In the genomic region with DNA sequence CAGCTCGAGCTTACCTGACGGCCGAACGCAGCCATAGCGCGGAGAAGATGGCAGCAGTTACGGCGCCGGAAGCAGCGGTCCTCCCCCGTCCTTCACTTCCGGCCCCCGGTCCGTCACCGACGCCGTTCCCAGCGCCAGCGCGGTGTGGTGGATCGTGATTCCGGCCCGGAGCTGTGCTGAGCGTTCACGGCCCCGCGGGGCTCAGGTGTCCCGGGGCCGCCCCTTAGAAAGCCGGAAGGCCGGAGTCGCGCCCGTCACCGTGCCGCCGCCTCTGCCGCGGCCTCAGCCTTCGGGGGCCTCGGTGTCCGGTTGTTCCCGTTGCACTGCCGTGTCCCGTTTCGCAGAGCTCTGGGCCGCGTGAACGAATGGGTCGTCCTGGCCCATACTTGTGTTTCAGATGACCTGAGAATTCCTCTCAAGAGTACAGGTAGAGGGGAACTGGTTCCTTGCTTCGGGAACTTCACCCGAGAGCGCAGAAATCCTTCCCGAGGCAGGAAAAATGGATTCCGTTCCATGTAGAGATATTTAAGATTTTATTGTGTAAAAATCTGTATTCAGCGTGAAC, we compare ENCODE assay signal across 1 cellular context.
TF ChIP-seq lines count a peak whose summit lies in the region.

A gene with protein sequence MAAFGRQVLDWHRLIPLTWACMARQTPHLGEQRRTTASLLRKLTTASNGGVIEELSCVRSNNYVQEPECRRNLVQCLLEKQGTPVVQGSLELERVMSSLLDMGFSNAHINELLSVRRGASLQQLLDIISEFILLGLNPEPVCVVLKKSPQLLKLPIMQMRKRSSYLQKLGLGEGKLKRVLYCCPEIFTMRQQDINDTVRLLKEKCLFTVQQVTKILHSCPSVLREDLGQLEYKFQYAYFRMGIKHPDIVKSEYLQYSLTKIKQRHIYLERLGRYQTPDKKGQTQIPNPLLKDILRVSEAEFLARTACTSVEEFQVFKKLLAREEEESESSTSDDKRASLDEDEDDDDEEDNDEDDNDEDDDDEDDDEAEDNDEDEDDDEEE (minus strand): TSS at position 49 of the 565 bp plus-strand sequence. CDS start 14 bp downstream, at position 35.

TF ChIP-seq in H1, 55 proteins besides CTCF, POLR2A, EP300 and RAD21:
- no peak for TF ChIP-seq ZNF274 (IDR thresholded peaks at IDR 0.05; ENCODE audit: borderline replicate concordance, extremely low read depth, low read length)
- no peak for TF ChIP-seq SIRT6 (IDR thresholded peaks at IDR 0.05; ENCODE audit: low read length)
- peak; percentile 33; the same call in 1 of the 2 replicates for TF ChIP-seq SIX5 (IDR thresholded peaks at IDR 0.05; ENCODE audit: low read depth, low read length)
- TF ChIP-seq TAF7 (optimal IDR thresholded peaks at IDR 0.05; ENCODE audit: borderline replicate concordance, low read depth, low read length): peak; percentile 77
- TF ChIP-seq TCF12 (IDR thresholded peaks at IDR 0.05; ENCODE audit: low read depth, low read length): 0 out of 2 replicates have a peak, but pooled peaks have one; percentile 42
- peak; percentile 100 for TF ChIP-seq GABPA (IDR thresholded peaks at IDR 0.05; ENCODE audit: borderline replicate concordance, insufficient read depth, low read length)
- no peak for TF ChIP-seq CHD1 (IDR thresholded peaks at IDR 0.05; ENCODE audit: low read depth, low read length)
- TF ChIP-seq GTF2F1 (IDR thresholded peaks at IDR 0.05; ENCODE audit: borderline replicate concordance, low read depth, low read length): 0 out of 2 replicates have a peak, but pooled peaks have one; percentile 54
- 0 out of 2 replicates have a peak, but pooled peaks have one; percentile 22 for TF ChIP-seq CHD2 (IDR thresholded peaks at IDR 0.05; ENCODE audit: low read length)
- TF ChIP-seq ASH2L (IDR thresholded peaks at IDR 0.05; ENCODE audit: low read length): peak; percentile 86
- peak; percentile 70 for TF ChIP-seq BACH1 (IDR thresholded peaks at IDR 0.05; ENCODE audit: low read length)
- peak; percentile 93 for TF ChIP-seq YY1 (IDR thresholded peaks at IDR 0.05; ENCODE audit: low read depth, low read length)
- TF ChIP-seq RBBP5 (IDR thresholded peaks at IDR 0.05; ENCODE audit: borderline replicate concordance, low read depth, low read length): peak; percentile 85; the same call in 1 of the 2 replicates
- TF ChIP-seq KDM5A (IDR thresholded peaks at IDR 0.05; ENCODE audit: low read length): peak; percentile 91
- TF ChIP-seq, protein P1, sequence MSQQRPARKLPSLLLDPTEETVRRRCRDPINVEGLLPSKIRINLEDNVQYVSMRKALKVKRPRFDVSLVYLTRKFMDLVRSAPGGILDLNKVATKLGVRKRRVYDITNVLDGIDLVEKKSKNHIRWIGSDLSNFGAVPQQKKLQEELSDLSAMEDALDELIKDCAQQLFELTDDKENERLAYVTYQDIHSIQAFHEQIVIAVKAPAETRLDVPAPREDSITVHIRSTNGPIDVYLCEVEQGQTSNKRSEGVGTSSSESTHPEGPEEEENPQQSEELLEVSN (IDR thresholded peaks at IDR 0.05): peak; percentile 59
- peak; percentile 79 for TF ChIP-seq PHF8 (conservative IDR thresholded peaks at IDR 0.05; ENCODE audit: low read depth, low read length)
- no peak for TF ChIP-seq EZH2 (IDR thresholded peaks at IDR 0.05; ENCODE audit: low read depth, low read length, severe bottlenecking)
- TF ChIP-seq POLR2AphosphoS5 (IDR thresholded peaks at IDR 0.05; ENCODE audit: low read depth, low read length): peak; percentile 85
- peak; percentile 91 for TF ChIP-seq TAF1 (IDR thresholded peaks at IDR 0.05; ENCODE audit: low read depth, low read length)
- peak; percentile 93 to 98; a peak in 3 of 4 replicates for TF ChIP-seq SIN3A (conservative IDR thresholded peaks at IDR 0.05 in 1 of 2, IDR thresholded peaks at IDR 0.05 in 1 of 2; ENCODE audit: low read depth in 1 of 2, low read length in 2 of 2)
- TF ChIP-seq NANOG (IDR thresholded peaks at IDR 0.05; ENCODE audit: insufficient read depth, low read depth, low read length, poor library complexity, severe bottlenecking): peak; percentile 42
- peak; percentile 86 for TF ChIP-seq CREB1 (IDR thresholded peaks at IDR 0.05)
- TF ChIP-seq SRF (IDR thresholded peaks at IDR 0.05; ENCODE audit: low read depth, low read length): peak; percentile 62
- peak; percentile 74 to 82; a peak in 1 of 4 replicates for TF ChIP-seq HDAC2 (IDR thresholded peaks at IDR 0.05; ENCODE audit: borderline replicate concordance in 1 of 2, low read depth in 2 of 2, low read length in 2 of 2)
- TF ChIP-seq, protein P2, sequence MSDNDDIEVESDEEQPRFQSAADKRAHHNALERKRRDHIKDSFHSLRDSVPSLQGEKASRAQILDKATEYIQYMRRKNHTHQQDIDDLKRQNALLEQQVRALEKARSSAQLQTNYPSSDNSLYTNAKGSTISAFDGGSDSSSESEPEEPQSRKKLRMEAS (IDR thresholded peaks at IDR 0.05): peak; percentile 86
- peak; percentile 42; the same call in 1 of the 2 replicates for TF ChIP-seq TEAD4 (IDR thresholded peaks at IDR 0.05; ENCODE audit: low read depth, low read length)
- no peak for TF ChIP-seq NRF1 (IDR thresholded peaks at IDR 0.05; ENCODE audit: low read depth, low read length)
- peak; percentile 48; the same call in 1 of the 2 replicates for TF ChIP-seq JUND (IDR thresholded peaks at IDR 0.05; ENCODE audit: low read length)
- no peak for TF ChIP-seq RXRA (IDR thresholded peaks at IDR 0.05; ENCODE audit: insufficient read depth, low read depth, low read length)
- TF ChIP-seq TBP (IDR thresholded peaks at IDR 0.05; ENCODE audit: low read depth, low read length): peak; percentile 86
